In genomic region chr20:24610341-24611115, GRCh38 we compare ENCODE assay signal across 19 cellular contexts.
DNase-seq lines count a peak whose midpoint lies in the region; ATAC-seq, FAIRE-seq and TF ChIP-seq lines count a peak whose summit lies in the region.
"Had no signal": no experiment of that assay in that cellular context is flagged by ENCODE, and none has a peak within 500 bp of the region (broad histone marks: within the 10 kb centered on the region; RNA-seq: fewer than 3 reads in every experiment).

No MANE protein-coding gene starts in this region.

- TF ChIP-seq CTCF in astrocyte (IDR thresholded peaks at IDR 0.05; ENCODE audit: insufficient read depth, low read depth, low read length): no peak

- H3K27me3 ChIP-seq in astrocyte (ENCODE audit: insufficient read depth, low read length): no peaks in the 10 kb centered on the region
- H3K27me3 ChIP-seq: BE2C had no signal

- H3K4me3 Mint-ChIP-seq in astrocyte (ENCODE audit: unreplicated experiment): no peak overlapping the region
- H3K4me3 Mint-ChIP-seq: activated B cell treated with CpG ODN at 0.5 μM for 24 hours; activated naive CD8-positive, alpha-beta T cell treated with anti-CD3 and anti-CD28 coated beads for 36 hours; activated T-helper 1 cell treated with anti-CD3 and anti-CD28 coated beads, Interleukin-12 subunit alpha, Interleukin-12 subunit beta, Interleukin-2, Interleukin-4 antibody, amounts not matched to agents 30 ng/mL and 10 ng/mL and 1 ng/mL, durations not matched to agents 14 hours and 24 hours and 36 hours; IgD-negative memory B cell; T-helper 17 cell had no signal

- H3K9me3 ChIP-seq in astrocyte (ENCODE audit: insufficient read depth, low read depth, low read length): no peaks in the 10 kb centered on the region
- H3K9me3 ChIP-seq: BE2C had no signal

- H3K27me3 Mint-ChIP-seq in astrocyte (ENCODE audit: low read depth, unreplicated experiment): peaks cover 3% of the 10 kb centered on the region
- H3K27me3 Mint-ChIP-seq: activated B cell treated with CpG ODN at 0.5 μM for 24 hours had no signal

- H3K36me3 Mint-ChIP-seq in astrocyte (ENCODE audit: low read depth, unreplicated experiment): no peaks in the 10 kb centered on the region
- H3K36me3 Mint-ChIP-seq: activated naive CD8-positive, alpha-beta T cell treated with anti-CD3 and anti-CD28 coated beads for 36 hours; IgD-negative memory B cell had no signal

- no peaks in the 10 kb centered on the region for H3K79me2 ChIP-seq in astrocyte (ENCODE audit: insufficient read depth, low read length)

- ATAC-seq in GM21576 (IDR thresholded peaks at IDR 0.05; ENCODE audit: unreplicated experiment): no peak
- ATAC-seq: T-helper 17 cell had no signal

- no peak overlapping the region for H3K4me3 ChIP-seq in astrocyte (ENCODE audit: insufficient read depth, low read depth, low read length)

- no peak overlapping the region for H3K9ac ChIP-seq in astrocyte (ENCODE audit: low read length)

- no peak overlapping the region for H2AFZ ChIP-seq in astrocyte (ENCODE audit: low read depth, low read length)

- no peaks in the 10 kb centered on the region for H3K9me3 Mint-ChIP-seq in astrocyte (ENCODE audit: unreplicated experiment)
- H3K9me3 Mint-ChIP-seq: activated B cell treated with CpG ODN at 0.5 μM for 24 hours; activated naive CD8-positive, alpha-beta T cell treated with anti-CD3 and anti-CD28 coated beads for 36 hours; activated T-helper 1 cell treated with anti-CD3 and anti-CD28 coated beads, Interleukin-12 subunit alpha, Interleukin-12 subunit beta, Interleukin-2, Interleukin-4 antibody, amounts not matched to agents 30 ng/mL and 10 ng/mL and 1 ng/mL, durations not matched to agents 14 hours and 24 hours and 36 hours; IgD-negative memory B cell had no signal

- H3K4me2 ChIP-seq in astrocyte (ENCODE audit: low read length): peak overlapping the region; percentile 49

- no peak overlapping the region for H3K27ac Mint-ChIP-seq in astrocyte (ENCODE audit: unreplicated experiment)
- H3K27ac Mint-ChIP-seq: activated B cell treated with CpG ODN at 0.5 μM for 24 hours; activated naive CD8-positive, alpha-beta T cell treated with anti-CD3 and anti-CD28 coated beads for 36 hours; activated T-helper 1 cell treated with anti-CD3 and anti-CD28 coated beads, Interleukin-12 subunit alpha, Interleukin-12 subunit beta, Interleukin-2, Interleukin-4 antibody, amounts not matched to agents 30 ng/mL and 10 ng/mL and 1 ng/mL, durations not matched to agents 14 hours and 24 hours and 36 hours; T-helper 17 cell had no signal

- no peaks in the 10 kb centered on the region for H4K20me1 ChIP-seq in astrocyte (ENCODE audit: insufficient read depth, low read length)

- FAIRE-seq in astrocyte (lab: Jason Lieb, UNC): no peak
- FAIRE-seq: G401.6, small intestine had no signal

- H3K4me1 Mint-ChIP-seq in astrocyte (ENCODE audit: low read depth, unreplicated experiment): peaks cover 9% of the 10 kb centered on the region
- H3K4me1 Mint-ChIP-seq: activated naive CD8-positive, alpha-beta T cell treated with anti-CD3 and anti-CD28 coated beads for 36 hours had no signal

- H3K27ac ChIP-seq in astrocyte (ENCODE audit: low read depth, low read length): peak overlapping the region; percentile 36
- H3K27ac ChIP-seq in temporal lobe (ENCODE audit: low read depth, low read length): peak overlapping the region; percentile 11

- H3K36me3 ChIP-seq in astrocyte (ENCODE audit: insufficient read depth, low read length): no peaks in the 10 kb centered on the region
- H3K36me3 ChIP-seq: BE2C had no signal

- peaks cover 20% of the 10 kb centered on the region for H3K4me1 ChIP-seq in astrocyte (ENCODE audit: insufficient read depth, low read length)
- H3K4me1 ChIP-seq: BE2C had no signal

- DNase-seq in HS-27A (ENCODE audit: low read depth): peak; percentile 31
- DNase-seq in astrocyte (ENCODE audit: low read depth): peak; percentile 41
- peak; percentile 61 for DNase-seq in iPS DF 19.7 (ENCODE audit: low read depth, low spot score)
- no peak for DNase-seq in NCI-H510A treated with DMSO at 0.1 percent for 48 hours (lab: John Stamatoyannopoulos, UW)
- no peak for DNase-seq in COLO829 (ENCODE audit: low spot score)
- DNase-seq: activated B cell treated with CpG ODN at 0.5 μM for 24 hours; activated naive CD8-positive, alpha-beta T cell treated with anti-CD3 and anti-CD28 coated beads for 36 hours; BE2C; dermis blood vessel endothelial cell; NCI-H2029; NCI-H446 treated with DMSO at 0.1 percent for 48 hours; small intestine; stimulated activated CD4-positive, alpha-beta T cell treated with anti-CD3 and anti-CD28 coated beads, Interleukin-4, amount 100 ng/mL, for 4 hours; T-helper 17 cell had no signal

Comparison
In these comparisons a context has a peak if more than half of its experiments do, and no peak if none do; other contexts are left out.
1. DNase-seq: peak in HS-27A (single experiment), astrocyte (single experiment) and iPS DF 19.7 (single experiment); none in NCI-H510A treated with DMSO at 0.1 percent for 48 hours (single experiment) and COLO829 (single experiment).